14 cellular contexts compared by ENCODE assay signal in the genomic region with DNA sequence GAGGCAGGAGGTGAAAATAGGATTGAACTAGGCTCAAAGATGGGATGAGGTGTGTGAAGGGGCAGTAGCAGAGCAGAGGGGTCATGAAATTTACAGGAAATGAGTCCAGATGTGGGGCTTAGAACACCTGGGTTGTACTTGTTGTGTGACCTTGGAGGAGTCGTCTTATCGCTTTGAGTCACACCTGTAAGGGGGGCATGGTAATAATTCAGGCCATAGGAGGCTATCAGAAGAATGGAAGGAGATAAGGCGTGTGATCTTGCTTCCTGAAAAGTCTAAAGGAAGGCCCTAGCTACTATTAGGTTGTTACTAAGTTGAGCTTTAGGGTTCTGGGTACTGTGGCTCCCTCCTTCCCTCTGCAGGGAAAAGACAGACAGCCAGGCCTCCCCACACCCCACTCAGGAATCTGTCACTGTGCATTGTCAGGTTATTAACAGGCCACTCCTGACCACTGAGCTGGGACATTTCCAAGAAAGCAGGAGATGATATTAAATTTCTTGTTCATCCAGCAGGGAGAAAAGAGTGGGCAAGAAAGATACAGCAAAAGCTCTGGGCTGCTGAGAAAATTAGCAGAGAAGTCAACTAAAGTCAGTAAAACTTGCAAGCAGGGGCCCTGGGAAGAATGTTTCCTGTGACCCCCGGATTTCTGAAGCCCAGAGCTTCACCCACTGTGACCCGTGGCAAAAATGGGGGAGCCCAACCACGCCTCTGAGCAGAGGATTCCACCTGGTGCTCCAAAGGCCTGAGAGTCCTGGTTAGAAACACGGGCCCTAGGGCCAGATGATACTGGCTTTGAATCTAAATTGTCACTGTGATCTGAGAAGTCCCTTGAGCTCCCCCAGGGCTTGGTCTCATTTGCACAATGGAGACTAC. TPM values are rescaled to one million over a fixed set of nuclear protein-coding genes. Genes with fewer than 3 reads are reported as not detected.
A peak's percentile ranks its signal among the peaks of the same experiment; 100 is the strongest.
DNase-seq lines count a peak whose midpoint lies in the region; ATAC-seq and TF ChIP-seq lines count a peak whose summit lies in the region.
"Had no signal": no experiment of that assay in that cellular context is flagged by ENCODE, and none has a peak within 500 bp of the region (broad histone marks: within the 10 kb centered on the region; RNA-seq: fewer than 3 reads in every experiment).

No MANE protein-coding gene starts in this region.

- TF ChIP-seq CTCF in heart left ventricle (IDR thresholded peaks at IDR 0.05) (no peak), smooth muscle cell (IDR thresholded peaks at IDR 0.05; ENCODE audit: borderline replicate concordance, insufficient read depth, poor library complexity, severe bottlenecking) (no peak), CD14-positive monocyte (IDR thresholded peaks at IDR 0.05) (no peak)
- TF ChIP-seq CTCF in CD8-positive, alpha-beta T cell (IDR thresholded peaks at IDR 0.05), result no peak

- peak overlapping the region; percentile 32 for H3K4me2 ChIP-seq in smooth muscle cell

- H4K20me1 ChIP-seq in smooth muscle cell (ENCODE audit: low read depth), result no peaks in the 10 kb centered on the region

- POLR2A ChIA-PET in CD8-positive, alpha-beta T cell (lab: Charles Lee), result interaction anchor here (0.6 kb wide), 1 partner anchor 18 kb away, joined by 3 read pairs; no protein-coding TSS in a partner anchor

- no peak overlapping the region for H2AFZ ChIP-seq in smooth muscle cell (ENCODE audit: low read depth)

- ATAC-seq in GM19463 (IDR thresholded peaks at IDR 0.05; ENCODE audit: unreplicated experiment), result peak; percentile 13
- ATAC-seq in HG03457 (IDR thresholded peaks at IDR 0.05; ENCODE audit: unreplicated experiment), result peak; percentile 7
- ATAC-seq in heart left ventricle, result peak in 3 of 4 donors; percentile 46 to 66 (median 61)
- no peak for ATAC-seq in CD8-positive, alpha-beta T cell
- ATAC-seq: activated T-cell treated with anti-CD3 and anti-CD28 coated beads, Interleukin-2, amount 50 U/mL, for 72 hours; foreskin keratinocyte; naive thymus-derived CD8-positive, alpha-beta T cell had no signal

- no peak overlapping the region for H3K4me3 Mint-ChIP-seq in CD8-positive, alpha-beta T cell
- H3K4me3 Mint-ChIP-seq in CD14-positive monocyte, result no peak overlapping the region
- H3K4me3 Mint-ChIP-seq: activated T-cell treated with anti-CD3 and anti-CD28 coated beads, Interleukin-2, amount 50 U/mL, for 72 hours; CD4-positive, CD25-positive, alpha-beta regulatory T cell; naive thymus-derived CD8-positive, alpha-beta T cell; stimulated activated naive CD8-positive, alpha-beta T cell treated with anti-CD3 and anti-CD28 coated beads, Interleukin-15, Interleukin-2, amounts not matched to agents 100 ng/mL and 50 ng/mL, for 24 hours had no signal

- no peak overlapping the region for H3K27ac Mint-ChIP-seq in CD8-positive, alpha-beta T cell
- no peak overlapping the region for H3K27ac Mint-ChIP-seq in CD14-positive monocyte
- H3K27ac Mint-ChIP-seq: activated T-cell treated with anti-CD3 and anti-CD28 coated beads, Interleukin-2, amount 50 U/mL, for 72 hours; stimulated activated naive CD8-positive, alpha-beta T cell treated with anti-CD3 and anti-CD28 coated beads, Interleukin-15, Interleukin-2, amounts not matched to agents 100 ng/mL and 50 ng/mL, for 24 hours had no signal

- H3K27ac ChIP-seq in heart left ventricle (peak overlapping the region in 8 of 12 donors; percentile 1 to 59 (median 38)), smooth muscle cell (ENCODE audit: low read depth) (no peak overlapping the region)
- no peak overlapping the region for H3K27ac ChIP-seq in CD8-positive, alpha-beta T cell (ENCODE audit: low read depth, low read length)
- H3K27ac ChIP-seq: foreskin keratinocyte had no signal

- CTCF ChIA-PET in CD8-positive, alpha-beta T cell (lab: Charles Lee), result interaction anchor here (1.3 kb wide), 1 partner anchor 126 kb away, joined by 5 read pairs; no protein-coding TSS in a partner anchor

- 68 to 74% (median 70%) methylated on average over 7 of the region's 7 CpGs for WGBS in heart left ventricle, 4 donors
- 77% methylated on average over 7 of the region's 7 CpGs for WGBS in smooth muscle cell (ENCODE audit: low lambda C conversion rate)

- intact Hi-C loops in heart left ventricle (cut with DNase I) (loop anchor here in 2 of 10 donors (5.0 to 10.0 kb wide), 2 partner anchors 60 to 63 kb away; no protein-coding TSS in a partner anchor), CD14-positive monocyte (cut with micrococcal nuclease) (no loop called here)
- intact Hi-C loops in CD8-positive, alpha-beta T cell (cut with DNase I, micrococcal nuclease), result no loop called here

- DNase-seq in heart left ventricle, result no peak
- no peak for DNase-seq in smooth muscle cell (lab: John Stamatoyannopoulos, UW; ENCODE audit: unreplicated experiment)
- DNase-seq in CD8-positive, alpha-beta T cell, result no peak
- DNase-seq in CD14-positive monocyte (ENCODE audit: low spot score), result no peak
- DNase-seq in 8988T, result no peak
- DNase-seq: activated T-cell treated with anti-CD3 and anti-CD28 coated beads, Interleukin-2, amount 50 U/mL, for 72 hours; CD4-positive, CD25-positive, alpha-beta regulatory T cell; foreskin keratinocyte; MM.1S; naive thymus-derived CD8-positive, alpha-beta T cell had no signal

- H3K27me3 ChIP-seq in heart left ventricle (no peaks in the 10 kb centered on the region), smooth muscle cell (ENCODE audit: low read depth) (no peaks in the 10 kb centered on the region)
- no peaks in the 10 kb centered on the region for H3K27me3 ChIP-seq in CD8-positive, alpha-beta T cell (ENCODE audit: insufficient read depth, low read length)
- H3K27me3 ChIP-seq: foreskin keratinocyte had no signal

- H3K9ac ChIP-seq in smooth muscle cell (ENCODE audit: low read depth), result no peak overlapping the region

- H3K4me1 Mint-ChIP-seq in CD8-positive, alpha-beta T cell (ENCODE audit: low read depth), result no peaks in the 10 kb centered on the region
- peaks cover 6% of the 10 kb centered on the region for H3K4me1 Mint-ChIP-seq in CD14-positive monocyte

- no peak for TF ChIP-seq POLR2A in heart left ventricle (IDR thresholded peaks at IDR 0.05)

- H3F3A ChIP-seq in smooth muscle cell (ENCODE audit: low read depth), result peaks cover 5% of the 10 kb centered on the region

- H3K9me3 ChIP-seq in heart left ventricle (peaks cover 0 to 2% (median 0%) of the 10 kb centered on the region in 12 donors), smooth muscle cell (replicated peaks; ENCODE audit: low read depth) (no peaks in the 10 kb centered on the region)
- no peaks in the 10 kb centered on the region for H3K9me3 ChIP-seq in CD8-positive, alpha-beta T cell (ENCODE audit: low read length)

- no peaks in the 10 kb centered on the region for H3K27me3 Mint-ChIP-seq in CD8-positive, alpha-beta T cell (ENCODE audit: low read depth)
- H3K27me3 Mint-ChIP-seq in CD14-positive monocyte (ENCODE audit: low read depth in 3 of 3), result peaks cover 1 to 6% (median 2%) of the 10 kb centered on the region in 3 donors
- H3K27me3 Mint-ChIP-seq: stimulated activated naive CD8-positive, alpha-beta T cell treated with anti-CD3 and anti-CD28 coated beads, Interleukin-15, Interleukin-2, amounts not matched to agents 100 ng/mL and 50 ng/mL, for 24 hours had no signal

- H3K4me1 ChIP-seq in heart left ventricle (peaks cover 0 to 25% (median 8%) of the 10 kb centered on the region in 12 donors), smooth muscle cell (ENCODE audit: low read depth) (peaks cover under 1% of the 10 kb centered on the region)
- H3K4me1 ChIP-seq in CD8-positive, alpha-beta T cell (ENCODE audit: insufficient read depth, low read length), result no peaks in the 10 kb centered on the region

- H3K79me2 ChIP-seq in smooth muscle cell (ENCODE audit: low read depth), result no peaks in the 10 kb centered on the region

- H3K36me3 Mint-ChIP-seq in CD8-positive, alpha-beta T cell, result no peaks in the 10 kb centered on the region
- no peaks in the 10 kb centered on the region for H3K36me3 Mint-ChIP-seq in CD14-positive monocyte
- H3K36me3 Mint-ChIP-seq: CD4-positive, CD25-positive, alpha-beta regulatory T cell; naive thymus-derived CD8-positive, alpha-beta T cell had no signal

- H3K4me3 ChIP-seq in heart left ventricle (no peak overlapping the region), smooth muscle cell (no peak overlapping the region)
- no peak overlapping the region for H3K4me3 ChIP-seq in CD8-positive, alpha-beta T cell (ENCODE audit: low read depth, low read length)

- H3K36me3 ChIP-seq in heart left ventricle (no peaks in the 10 kb centered on the region), smooth muscle cell (ENCODE audit: low read depth) (no peaks in the 10 kb centered on the region)
- no peaks in the 10 kb centered on the region for H3K36me3 ChIP-seq in CD8-positive, alpha-beta T cell (ENCODE audit: insufficient read depth, low read length)

- H3K9me3 Mint-ChIP-seq in CD8-positive, alpha-beta T cell, result no peaks in the 10 kb centered on the region
- H3K9me3 Mint-ChIP-seq in CD14-positive monocyte, result peaks cover 1 to 8% (median 4%) of the 10 kb centered on the region in 7 donors
- H3K9me3 Mint-ChIP-seq: activated T-cell treated with anti-CD3 and anti-CD28 coated beads, Interleukin-2, amount 50 U/mL, for 72 hours; naive thymus-derived CD8-positive, alpha-beta T cell; stimulated activated naive CD8-positive, alpha-beta T cell treated with anti-CD3 and anti-CD28 coated beads, Interleukin-15, Interleukin-2, amounts not matched to agents 100 ng/mL and 50 ng/mL, for 24 hours had no signal

RNA-seq across cellular contexts. Expression of a gene that starts 6.0 kb away (rescaled TPM):
- total RNA-seq in heart left ventricle, result 100 to 1,000 TPM in 1 of 9 donors, 10 to 100 TPM in 8; 21.8 to 103 (median 37.5) TPM
- polyA plus RNA-seq in heart left ventricle, result 10 to 100 TPM; 18.6 to 65.3 TPM
- 13.4 and 15.1 TPM in 2 replicates for total RNA-seq in smooth muscle cell
- polyA plus RNA-seq in smooth muscle cell, result 21.2 and 21.4 TPM in 2 replicates
- 1 to 10 TPM; 3.5 to 4.4 TPM for total RNA-seq in CD8-positive, alpha-beta T cell
- polyA plus RNA-seq in CD14-positive monocyte, result 1 to 10 TPM; 6.4 to 6.6 TPM

RNA-seq across cellular contexts. Expression of a gene that starts 56.1 kb away (rescaled TPM):
- total RNA-seq in heart left ventricle (not detected), smooth muscle cell (not detected in 2 replicates)
- polyA plus RNA-seq in heart left ventricle (not detected), smooth muscle cell (0.30 TPM in 1 of 2 replicates, not detected in the other), CD14-positive monocyte (not detected)
- total RNA-seq in CD8-positive, alpha-beta T cell, result not detected
- total RNA-seq: activated T-cell treated with anti-CD3 and anti-CD28 coated beads, Interleukin-2, amount 50 U/mL, for 72 hours; CD4-positive, CD25-positive, alpha-beta regulatory T cell; foreskin keratinocyte; naive thymus-derived CD8-positive, alpha-beta T cell; right cardiac atrium had no signal
- polyA plus RNA-seq: CD4-positive, CD25-positive, alpha-beta regulatory T cell; foreskin keratinocyte; naive thymus-derived CD8-positive, alpha-beta T cell; right cardiac atrium had no signal

Comparison
In these comparisons a context has a peak if more than half of its experiments do, and no peak if none do; other contexts are left out.
1. H3K27ac ChIP-seq: peak in heart left ventricle (8 of 12); none in smooth muscle cell (single experiment) and CD8-positive, alpha-beta T cell (single experiment).